Comparison of ENCODE assay signal across 14 cellular contexts in genomic region chr12:39043425-39043824, GRCh38.
"Had no signal": no experiment of that assay in that cellular context is flagged by ENCODE, and none has a peak within 500 bp of the region (broad histone marks: within the 10 kb centered on the region; RNA-seq: fewer than 3 reads in every experiment).

No MANE protein-coding gene starts in this region.

- H3K27ac ChIP-seq: left lung, neutrophil, skin epidermis, thyroid gland had no signal

- H3K36me3 Mint-ChIP-seq: activated naive CD8-positive, alpha-beta T cell treated with anti-CD3 and anti-CD28 coated beads, Interleukin-2, amount 10 ng/mL, durations not matched to agents 7 days and 5 days had no signal

- H3K4me3 ChIP-seq: left lung, skin epidermis, thyroid gland had no signal

- H3K9me3 Mint-ChIP-seq: activated CD4-positive, alpha-beta memory T cell treated with anti-CD3 and anti-CD28 coated beads, Interleukin-2, amount 10 ng/mL, durations not matched to agents 7 days and 5 days; activated naive CD8-positive, alpha-beta T cell treated with anti-CD3 and anti-CD28 coated beads, Interleukin-2, amount 10 ng/mL, durations not matched to agents 7 days and 5 days had no signal

- H3K27me3 Mint-ChIP-seq: activated CD4-positive, alpha-beta memory T cell treated with anti-CD3 and anti-CD28 coated beads, Interleukin-2, amount 10 ng/mL, durations not matched to agents 7 days and 5 days; activated naive CD8-positive, alpha-beta T cell treated with anti-CD3 and anti-CD28 coated beads, Interleukin-2, amount 10 ng/mL, durations not matched to agents 7 days and 5 days had no signal

- H3K27me3 ChIP-seq: heart left ventricle, left lung, neutrophil, thyroid gland had no signal

- H3K4me3 Mint-ChIP-seq: activated CD4-positive, alpha-beta memory T cell treated with anti-CD3 and anti-CD28 coated beads, Interleukin-2, amount 10 ng/mL, durations not matched to agents 7 days and 5 days; activated naive CD8-positive, alpha-beta T cell treated with anti-CD3 and anti-CD28 coated beads, Interleukin-2, amount 10 ng/mL, durations not matched to agents 7 days and 5 days had no signal

- H3K27ac Mint-ChIP-seq: activated CD4-positive, alpha-beta memory T cell treated with anti-CD3 and anti-CD28 coated beads, Interleukin-2, amount 10 ng/mL, durations not matched to agents 7 days and 5 days; activated naive CD8-positive, alpha-beta T cell treated with anti-CD3 and anti-CD28 coated beads, Interleukin-2, amount 10 ng/mL, durations not matched to agents 7 days and 5 days had no signal

- FAIRE-seq: frontal cortex, keratinocyte had no signal

- DNase-seq: activated CD4-positive, alpha-beta memory T cell treated with anti-CD3 and anti-CD28 coated beads, Interleukin-2, amount 10 ng/mL, durations not matched to agents 7 days and 5 days; activated gamma-delta T cell treated with Interleukin-2 at 50 U/mL for 16 hours; activated naive CD8-positive, alpha-beta T cell treated with anti-CD3 and anti-CD28 coated beads, Interleukin-2, amount 10 ng/mL, durations not matched to agents 7 days and 5 days; activated T-cell treated with anti-CD3 and anti-CD28 coated beads, Interleukin-2, amount 50 U/mL, for 48 hours; anterior cingulate cortex; posterior cingulate gyrus; T1000; thyroid gland had no signal

- H3K9me3 ChIP-seq: heart left ventricle, left lung, neutrophil, thyroid gland had no signal

- H3K36me3 ChIP-seq: heart left ventricle, left lung, neutrophil, thyroid gland had no signal

- H3K4me1 Mint-ChIP-seq: activated CD4-positive, alpha-beta memory T cell treated with anti-CD3 and anti-CD28 coated beads, Interleukin-2, amount 10 ng/mL, durations not matched to agents 7 days and 5 days; activated naive CD8-positive, alpha-beta T cell treated with anti-CD3 and anti-CD28 coated beads, Interleukin-2, amount 10 ng/mL, durations not matched to agents 7 days and 5 days had no signal

- H3K4me1 ChIP-seq: left lung, thyroid gland had no signal
